26 cellular contexts compared by ENCODE assay signal in the genomic region with DNA sequence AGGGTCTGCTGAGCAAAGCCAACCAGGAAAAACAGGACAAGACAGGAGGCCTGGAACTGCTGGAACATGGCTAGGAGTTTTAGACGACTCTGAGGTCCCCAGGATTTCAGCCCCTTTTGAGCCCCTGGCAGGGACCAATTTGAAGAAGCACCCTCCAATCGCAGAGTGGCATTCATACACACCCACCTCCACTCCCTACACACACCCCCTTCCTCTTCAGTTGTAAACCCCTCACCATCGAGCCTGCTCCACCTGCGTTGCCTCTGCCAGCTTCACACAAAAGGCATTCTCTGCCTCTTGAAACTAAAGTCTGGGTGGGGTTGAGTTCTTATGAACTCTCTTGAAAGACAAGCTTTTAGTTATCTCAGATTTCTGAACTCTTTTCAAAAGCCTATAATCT. TPM values are rescaled to one million over a fixed set of nuclear protein-coding genes. Genes with fewer than 3 reads are reported as not detected.
"Had no signal": no experiment of that assay in that cellular context is flagged by ENCODE, and none has a peak within 500 bp of the region (broad histone marks: within the 10 kb centered on the region; RNA-seq: fewer than 3 reads in every experiment).

A gene with protein sequence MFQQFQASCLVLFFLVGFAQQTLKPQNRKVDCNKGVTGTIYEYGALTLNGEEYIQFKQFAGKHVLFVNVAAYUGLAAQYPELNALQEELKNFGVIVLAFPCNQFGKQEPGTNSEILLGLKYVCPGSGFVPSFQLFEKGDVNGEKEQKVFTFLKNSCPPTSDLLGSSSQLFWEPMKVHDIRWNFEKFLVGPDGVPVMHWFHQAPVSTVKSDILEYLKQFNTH (minus strand): TSS at position 118 of the 400 bp plus-strand sequence. CDS start 50 bp downstream, at position 68.

- H3K27ac ChIP-seq: KMS-11, RWPE1 had no signal

- H3K9me3 Mint-ChIP-seq: T-cell had no signal

- ATAC-seq: Panc1, PC-3, T-cell had no signal

- H3K4me3 Mint-ChIP-seq: T-cell had no signal

- H3K27ac Mint-ChIP-seq: T-cell had no signal

- H3K9me3 ChIP-seq: SK-N-SH had no signal

- H3K36me3 Mint-ChIP-seq: T-cell had no signal

- DNase-seq: NCI-H1092, NCI-H1105 treated with DMSO at 0.1 percent for 48 hours, NCI-H1417 treated with DMSO at 0.1 percent for 48 hours, NCI-H146, NCI-H1694 treated with DMSO at 0.1 percent for 48 hours, NCI-H1930, NCI-H2081, NCI-H2107, NCI-H2227 treated with DMSO at 0.1 percent for 48 hours, NCI-H524, NCI-H526 treated with DMSO at 0.1 percent for 48 hours, NCI-H748 treated with DMSO at 0.1 percent for 48 hours, PC-3, SHP77, SK-N-SH, SW 1271, T-cell had no signal

- H3K9ac ChIP-seq: KMS-11, SK-N-SH had no signal

- H3K4me1 Mint-ChIP-seq: T-cell had no signal

- H3K4me2 ChIP-seq: KMS-11, SK-N-SH had no signal

RNA-seq across cellular contexts. Expression of the gene that starts here (rescaled TPM):
- total RNA-seq: HT-29, LHCN-M2, MCF 10A, NCI-H460, OCI-LY7, PC-3, SK-MEL-5, T-cell had no signal
- polyA plus RNA-seq: SK-N-SH had no signal
